Comparison of ENCODE assay signal across 16 cellular contexts in the genomic region with DNA sequence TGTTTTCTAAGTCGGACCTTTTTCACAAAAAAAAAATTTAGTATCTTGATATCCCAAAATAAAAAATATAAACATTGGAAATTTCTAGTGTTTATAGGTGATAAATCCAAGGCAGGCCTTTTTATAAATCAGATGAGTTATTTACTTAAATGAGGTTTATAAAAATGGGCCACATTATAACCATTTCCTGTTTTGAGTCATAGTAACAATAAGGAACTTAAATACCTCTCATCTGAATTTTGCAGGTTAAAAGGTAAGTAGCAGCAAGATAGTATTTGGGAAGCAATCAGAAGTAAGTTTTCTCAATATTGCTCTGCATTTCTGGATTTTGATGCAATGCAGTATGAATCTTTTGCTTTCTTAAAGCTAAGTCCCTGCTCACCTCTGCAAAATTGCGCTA. TPM values are rescaled to one million over a fixed set of nuclear protein-coding genes. Genes with fewer than 3 reads are reported as not detected.
DNase-seq lines count a peak whose midpoint lies in the region; ATAC-seq, FAIRE-seq and TF ChIP-seq lines count a peak whose summit lies in the region.
"Had no signal": no experiment of that assay in that cellular context is flagged by ENCODE, and none has a peak within 500 bp of the region (broad histone marks: within the 10 kb centered on the region; RNA-seq: fewer than 3 reads in every experiment).

No MANE protein-coding gene starts in this region.

- BruUV-seq in PC-9 (replicated peaks; lab: Mats Ljungman, UMichigan) (no TSS peak), endothelial cell of umbilical vein (replicated peaks; lab: Mats Ljungman, UMichigan) (no TSS peak)

- no peaks in the 10 kb centered on the region for H3K27me3 Mint-ChIP-seq in activated T-cell treated with anti-CD3 and anti-CD28 coated beads, Interleukin-2, amount 50 U/mL, for 24 hours
- H3K27me3 Mint-ChIP-seq: activated CD4-positive, alpha-beta T cell treated with anti-CD3 and anti-CD28 coated beads, Interleukin-2, amount 10 ng/mL, durations not matched to agents 7 days and 5 days had no signal

- H3K4me1 Mint-ChIP-seq in activated T-cell treated with anti-CD3 and anti-CD28 coated beads, Interleukin-2, amount 50 U/mL, for 24 hours (ENCODE audit: low read depth) = peaks cover 43% of the 10 kb centered on the region

- H3K9me3 Mint-ChIP-seq in activated T-cell treated with anti-CD3 and anti-CD28 coated beads, Interleukin-2, amount 50 U/mL, for 24 hours = no peaks in the 10 kb centered on the region
- H3K9me3 Mint-ChIP-seq: activated CD4-positive, alpha-beta T cell treated with anti-CD3 and anti-CD28 coated beads, Interleukin-2, amount 10 ng/mL, durations not matched to agents 7 days and 5 days had no signal

- H2AFZ ChIP-seq in PC-9 (no peak overlapping the region), endothelial cell of umbilical vein (ENCODE audit: low read depth, low read length) (no peak overlapping the region)

- 79 to 88% (median 80%) methylated on average over 2 of the region's 2 CpGs for WGBS in small intestine, 3 donors

- H3K9me3 ChIP-seq in PC-9 (ENCODE audit: insufficient read depth, low read depth) (no peaks in the 10 kb centered on the region), endothelial cell of umbilical vein (replicated peaks; ENCODE audit: control insufficient read depth, insufficient read depth, low read length) (no peaks in the 10 kb centered on the region), small intestine (ENCODE audit: control insufficient read depth, low read depth) (no peaks in the 10 kb centered on the region)
- H3K9me3 ChIP-seq: Peyer's patch, spleen had no signal

- H3K9me1 ChIP-seq in endothelial cell of umbilical vein (replicated peaks; ENCODE audit: control insufficient read depth, extremely low read depth, insufficient read depth, low read length) = no peaks in the 10 kb centered on the region

- no peak overlapping the region for H3K4me3 Mint-ChIP-seq in activated T-cell treated with anti-CD3 and anti-CD28 coated beads, Interleukin-2, amount 50 U/mL, for 24 hours
- H3K4me3 Mint-ChIP-seq: activated CD4-positive, alpha-beta T cell treated with anti-CD3 and anti-CD28 coated beads, Interleukin-2, amount 10 ng/mL, durations not matched to agents 7 days and 5 days had no signal

- DNase-seq in activated T-cell treated with anti-CD3 and anti-CD28 coated beads, Interleukin-2, amount 50 U/mL, for 24 hours = no peak
- DNase-seq in activated T-cell treated with anti-CD3 and anti-CD28 coated beads, Interleukin-2, amount 50 U/mL, for 48 hours = no peak
- DNase-seq in PC-9 = peak in 1 of 2 experiments; percentile 74
- DNase-seq in endothelial cell of umbilical vein (ENCODE audit: low read depth, low spot score) = peak; percentile 30
- peak; percentile 25 for DNase-seq in small intestine
- DNase-seq in RCC 7860 (ENCODE audit: low spot score) = no peak
- no peak for DNase-seq in activated effector memory CD4-positive, alpha-beta T cell treated with Interleukin-2 at 50 U/mL for 16 hours
- DNase-seq: activated CD4-positive, alpha-beta T cell treated with anti-CD3 and anti-CD28 coated beads, Interleukin-2, amount 10 ng/mL, durations not matched to agents 7 days and 5 days; activated effector memory CD4-positive, alpha-beta T cell treated with anti-CD3 and anti-CD28 coated beads, Interleukin-2, amount 50 U/mL, for 16 hours; NCI-H1092 treated with DMSO at 0.1 percent for 48 hours; NCI-H345; nucleus accumbens; Peyer's patch; spleen had no signal

- intact Hi-C loops in PC-9 (cut with micrococcal nuclease; ENCODE audit: unreplicated experiment) = loop anchor here (5.0 to 10.0 kb wide), 2 partner anchors 259 to 499 kb away; no protein-coding TSS in a partner anchor
- intact Hi-C loops in endothelial cell of umbilical vein (cut with micrococcal nuclease) = loop anchor here (10.0 kb wide), 1 partner anchor 261 kb away; no protein-coding TSS in a partner anchor

- no peaks in the 10 kb centered on the region for H3K9me2 ChIP-seq in PC-9 (ENCODE audit: insufficient read depth)

- H3K4me3 ChIP-seq in PC-9 = no peak overlapping the region; the same call in 1 of the 2 replicates
- H3K4me3 ChIP-seq in endothelial cell of umbilical vein (replicated peaks in 1 of 3; ENCODE audit: insufficient read depth in 1 of 3, low read depth in 1 of 3, low read length in 3 of 3) = no peak overlapping the region
- no peak overlapping the region for H3K4me3 ChIP-seq in small intestine (ENCODE audit: low read depth in 1 of 2, low read length in 2 of 2)
- H3K4me3 ChIP-seq: Peyer's patch, spleen had no signal

- TF ChIP-seq POLR2A in endothelial cell of umbilical vein (IDR thresholded peaks at IDR 0.05; ENCODE audit: low read depth, low read length) (no peak), GM18505 (IDR thresholded peaks at IDR 0.05; ENCODE audit: borderline replicate concordance, extremely low read depth, insufficient read depth, insufficient read length) (no peak)

- peaks cover 53% of the 10 kb centered on the region for H3F3A ChIP-seq in PC-9 (ENCODE audit: insufficient read depth, low read depth)

- H3K79me2 ChIP-seq in PC-9 (ENCODE audit: low read depth) = peaks cover 73% of the 10 kb centered on the region
- peaks cover 74% of the 10 kb centered on the region for H3K79me2 ChIP-seq in endothelial cell of umbilical vein (ENCODE audit: control insufficient read depth, insufficient read depth, low read length)

- CTCF ChIA-PET in PC-9 (lab: Charles Lee) = interaction anchor here (1.1 kb wide), 1 partner anchor 15 kb away, joined by 3 read pairs; no protein-coding TSS in a partner anchor
- CTCF ChIA-PET in endothelial cell of umbilical vein (lab: Charles Lee) = interaction anchor here (0.9 to 1.0 kb wide), 3 partner anchors 13 to 117 kb away, joined by 3 read pairs; no protein-coding TSS in a partner anchor

- 0 out of 2 replicates have a peak, but pooled peaks cover 6% of the 10 kb centered on the region for H3K36me3 ChIP-seq in PC-9 (ENCODE audit: low read depth)
- H3K36me3 ChIP-seq in endothelial cell of umbilical vein (ENCODE audit: control insufficient read depth in 2 of 2, extremely low read depth in 1 of 2, insufficient read depth in 2 of 2, low read length in 2 of 2) = no peaks in the 10 kb centered on the region
- H3K36me3 ChIP-seq in small intestine (ENCODE audit: control insufficient read depth in 2 of 2, insufficient read depth in 2 of 2, low read length in 2 of 2) = no peaks in the 10 kb centered on the region
- H3K36me3 ChIP-seq: Peyer's patch, spleen had no signal

- H3K4me1 ChIP-seq in PC-9 (replicated peaks; ENCODE audit: insufficient read depth) (peaks cover 60% of the 10 kb centered on the region), endothelial cell of umbilical vein (ENCODE audit: control insufficient read depth, extremely low read depth, insufficient read depth, low read length) (peaks cover 62% of the 10 kb centered on the region), small intestine (ENCODE audit: control insufficient read depth in 2 of 2, insufficient read depth in 1 of 2, low read depth in 1 of 2, low read length in 1 of 2) (peaks cover 8 to 20% of the 10 kb centered on the region in 2 donors)

- dilution Hi-C loops in endothelial cell of umbilical vein (cut with MboI; ENCODE audit: extremely low pct_ligation_motif_present, low sequenced_read_pairs) = no loop called here

- H4K20me1 ChIP-seq in PC-9 (ENCODE audit: insufficient read depth) (peaks cover 19% of the 10 kb centered on the region), endothelial cell of umbilical vein (replicated peaks; ENCODE audit: control insufficient read depth, extremely low read depth, insufficient read depth, low read length) (peaks cover 3% of the 10 kb centered on the region)

- no peaks in the 10 kb centered on the region for H3K27me3 ChIP-seq in PC-9 (ENCODE audit: insufficient read depth, low read depth)
- H3K27me3 ChIP-seq in endothelial cell of umbilical vein (ENCODE audit: control insufficient read depth in 2 of 2, insufficient read depth in 2 of 2, low read length in 2 of 2) = no peaks in the 10 kb centered on the region
- H3K27me3 ChIP-seq in small intestine (ENCODE audit: control insufficient read depth in 2 of 2, insufficient read depth in 2 of 2, low read length in 2 of 2) = no peaks in the 10 kb centered on the region
- H3K27me3 ChIP-seq: Peyer's patch, spleen had no signal

- H3K36me3 Mint-ChIP-seq in activated T-cell treated with anti-CD3 and anti-CD28 coated beads, Interleukin-2, amount 50 U/mL, for 24 hours (ENCODE audit: low read depth) = peaks cover 19% of the 10 kb centered on the region

- H3K4me2 ChIP-seq in PC-9 = peak overlapping the region; percentile 89
- peak overlapping the region; percentile 98 for H3K4me2 ChIP-seq in endothelial cell of umbilical vein (ENCODE audit: insufficient read depth, low read length)

- POLR2A ChIA-PET in PC-9 (lab: Charles Lee; ENCODE audit: unreplicated experiment) = no interaction called here
- POLR2A ChIA-PET in endothelial cell of umbilical vein (lab: Charles Lee) = no interaction called here

- TF ChIP-seq CTCF in PC-9 (conservative IDR thresholded peaks at IDR 0.05) = no peak
- TF ChIP-seq CTCF in endothelial cell of umbilical vein (IDR thresholded peaks at IDR 0.05; ENCODE audit: extremely low read depth in 1 of 2, insufficient read depth in 1 of 2, low read depth in 1 of 2, low read length in 2 of 2) = no peak

- no peak overlapping the region for H3K9ac ChIP-seq in endothelial cell of umbilical vein (replicated peaks; ENCODE audit: extremely low read depth, insufficient read depth, low read length)

- H3K27ac Mint-ChIP-seq in activated T-cell treated with anti-CD3 and anti-CD28 coated beads, Interleukin-2, amount 50 U/mL, for 24 hours = peak overlapping the region; percentile 20
- H3K27ac Mint-ChIP-seq: activated CD4-positive, alpha-beta T cell treated with anti-CD3 and anti-CD28 coated beads, Interleukin-2, amount 10 ng/mL, durations not matched to agents 7 days and 5 days had no signal

- no peak for FAIRE-seq in endothelial cell of umbilical vein (lab: Jason Lieb, UNC)
- FAIRE-seq in small intestine (lab: Jason Lieb, UNC) = no peak
- FAIRE-seq in RCC 7860 (lab: Jason Lieb, UNC) = no peak
- FAIRE-seq: A204.1 had no signal

- ATAC-seq in GM18505 (IDR thresholded peaks at IDR 0.05; ENCODE audit: unreplicated experiment) = no peak

- H3K27ac ChIP-seq in PC-9 (peak overlapping the region; percentile 60), endothelial cell of umbilical vein (ENCODE audit: insufficient read depth, low read depth, low read length) (no peak overlapping the region), small intestine (ENCODE audit: low read depth in 1 of 2, low read length in 1 of 2) (no peak overlapping the region)

RNA-seq across cellular contexts. Expression of a gene that starts 3.9 kb away (rescaled TPM):
- total RNA-seq in PC-9 (2021) (214 and 239 TPM in 2 replicates), endothelial cell of umbilical vein (478 and 502 TPM in 2 replicates)
- polyA plus RNA-seq in endothelial cell of umbilical vein (408 and 487 TPM in 2 replicates), small intestine (100 to 1,000 TPM in 2 of 3 donors, 10 to 100 TPM in 1; 98.1 to 154 (median 150) TPM)
- 284 and 296 TPM in 2 replicates for polyA plus RNA-seq in endothelial cell of umbilical vein (2011; cell fraction: cytosol; rRNA removed)
- 1,491 and 2,052 TPM in 2 replicates for polyA plus RNA-seq in endothelial cell of umbilical vein (2011; cell fraction: nucleus; rRNA removed)
- 314 and 340 TPM in 2 replicates for polyA plus RNA-seq in endothelial cell of umbilical vein (2012)
- polyA minus RNA-seq in endothelial cell of umbilical vein = 1,082 and 1,224 TPM in 2 replicates
- polyA minus RNA-seq in endothelial cell of umbilical vein (2011; cell fraction: cytosol; rRNA and poly(A)+ RNA removed) = 173 TPM
- polyA minus RNA-seq in endothelial cell of umbilical vein (2011; cell fraction: nucleus; rRNA and poly(A)+ RNA removed) = 1,144 and 1,213 TPM in 2 replicates

RNA-seq across cellular contexts. Expression of a gene that starts 51.8 kb away (rescaled TPM):
- 67.2 and 74.2 TPM in 2 replicates for total RNA-seq in PC-9 (2021)
- 20.5 and 22.6 TPM in 2 replicates for total RNA-seq in endothelial cell of umbilical vein
- polyA plus RNA-seq in endothelial cell of umbilical vein = 12.2 and 13.0 TPM in 2 replicates
- 15.0 and 15.6 TPM in 2 replicates for polyA plus RNA-seq in endothelial cell of umbilical vein (2011; cell fraction: cytosol; rRNA removed)
- polyA plus RNA-seq in endothelial cell of umbilical vein (2011; cell fraction: nucleus; rRNA removed) = 19.0 and 21.0 TPM in 2 replicates
- 13.8 and 19.3 TPM in 2 replicates for polyA plus RNA-seq in endothelial cell of umbilical vein (2012)
- 22.7 and 25.7 TPM in 2 replicates for polyA minus RNA-seq in endothelial cell of umbilical vein
- polyA minus RNA-seq in endothelial cell of umbilical vein (2011; cell fraction: cytosol; rRNA and poly(A)+ RNA removed) = 66.6 TPM
- polyA minus RNA-seq in endothelial cell of umbilical vein (2011; cell fraction: nucleus; rRNA and poly(A)+ RNA removed) = 6.4 and 10.0 TPM in 2 replicates
- 10 to 100 TPM; 17.8 to 21.2 (median 21.0) TPM for polyA plus RNA-seq in small intestine

Comparison
In these comparisons a context has a peak if more than half of its experiments do, and no peak if none do; other contexts are left out.
1. DNase-seq: peak in endothelial cell of umbilical vein (single experiment) and small intestine (single experiment); none in activated T-cell treated with anti-CD3 and anti-CD28 coated beads, Interleukin-2, amount 50 U/mL, for 24 hours (single experiment), activated T-cell treated with anti-CD3 and anti-CD28 coated beads, Interleukin-2, amount 50 U/mL, for 48 hours (0 of 2), RCC 7860 (single experiment) and activated effector memory CD4-positive, alpha-beta T cell treated with Interleukin-2 at 50 U/mL for 16 hours (single experiment).